Comparison of ENCODE assay signal across 8 cellular contexts in the genomic region with DNA sequence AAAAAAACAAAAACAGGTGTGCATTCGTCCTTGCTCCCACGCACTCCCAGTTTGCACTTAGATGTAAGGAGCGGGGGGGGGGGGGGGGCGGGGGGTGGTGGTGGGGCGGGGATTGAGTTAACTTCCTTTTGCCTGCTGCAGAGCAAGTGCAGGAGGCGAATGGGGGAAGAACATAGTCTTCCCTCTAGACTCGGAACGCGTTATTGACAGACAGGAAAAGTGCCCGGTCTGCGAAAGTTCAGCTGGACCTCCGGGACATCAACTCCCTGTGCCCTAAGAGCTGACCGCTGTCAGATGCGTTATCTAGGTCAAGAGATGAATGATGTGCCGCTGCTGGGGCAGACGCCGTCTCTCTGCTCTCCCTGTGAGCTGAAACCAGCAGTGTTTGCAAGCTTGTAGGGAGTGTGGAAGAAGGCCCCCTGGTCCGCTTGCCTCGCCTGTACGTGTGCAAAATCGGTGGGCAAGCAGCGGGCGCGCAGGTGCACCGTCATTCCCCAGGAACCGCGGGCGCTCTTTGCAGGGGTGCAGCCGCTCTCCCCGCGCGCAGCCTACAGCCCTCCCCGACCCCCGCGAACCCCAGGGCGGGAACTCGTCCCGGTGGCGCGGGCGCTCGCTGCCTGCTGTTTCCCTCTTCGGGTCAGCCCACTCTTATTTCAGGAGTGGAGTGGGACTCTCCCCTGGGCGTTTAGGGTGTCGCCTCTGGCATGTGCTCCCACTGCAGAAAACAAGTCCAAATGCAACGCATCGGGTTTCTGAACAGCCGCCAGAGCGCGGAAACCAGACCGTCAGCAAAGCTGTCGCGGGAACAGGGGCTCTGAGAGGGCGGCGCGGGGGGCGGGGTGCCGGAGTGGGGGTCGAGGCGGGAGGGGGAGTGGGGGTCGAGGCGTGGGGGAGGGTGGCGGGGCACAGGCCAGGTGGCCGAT. TPM values are rescaled to one million over a fixed set of nuclear protein-coding genes. Genes with fewer than 3 reads are reported as not detected.
DNase-seq lines count a peak whose midpoint lies in the region; ATAC-seq and TF ChIP-seq lines count a peak whose summit lies in the region.

No MANE protein-coding gene starts in this region.

- H3K36me3 ChIP-seq in Caco-2 (ENCODE audit: control insufficient read depth, insufficient read depth, low read length) (no peaks in the 10 kb centered on the region), neuron (ENCODE audit: insufficient read depth, low read length) (peaks cover 3% of the 10 kb centered on the region)

- intact Hi-C loops in Caco-2 (cut with micrococcal nuclease; ENCODE audit: unreplicated experiment) = loop anchor here (5.0 kb wide), 2 partner anchors 114 to 476 kb away; partner anchors contain the start of gene RBM17

- H3K27ac Mint-ChIP-seq in Caco-2 (ENCODE audit: unreplicated experiment) (no peak overlapping the region), IgD-negative memory B cell (peak overlapping the region in 2 of 3 donors; percentile 16 to 59)
- H3K27ac Mint-ChIP-seq in activated CD8-positive, alpha-beta memory T cell treated with anti-CD3 and anti-CD28 coated beads, Interleukin-2, amount 10 ng/mL, durations not matched to agents 7 days and 5 days = peak overlapping the region; percentile 69

- H3K4me3 ChIP-seq in Caco-2 (ENCODE audit: low read depth, low read length) = peak overlapping the region; percentile 78
- H3K4me3 ChIP-seq in fibroblast of mammary gland (ENCODE audit: control insufficient read depth, low read depth, low read length) = peak overlapping the region; percentile 36
- H3K4me3 ChIP-seq in neuron (ENCODE audit: low read length) = peak overlapping the region; percentile 42

- H3K9me3 Mint-ChIP-seq in Caco-2 (ENCODE audit: unreplicated experiment) (no peaks in the 10 kb centered on the region), IgD-negative memory B cell (no peaks in the 10 kb centered on the region)
- H3K9me3 Mint-ChIP-seq in activated CD8-positive, alpha-beta memory T cell treated with anti-CD3 and anti-CD28 coated beads, Interleukin-2, amount 10 ng/mL, durations not matched to agents 7 days and 5 days (ENCODE audit: low read depth) = no peaks in the 10 kb centered on the region

- peak overlapping the region; percentile 92 for H3K4me3 Mint-ChIP-seq in Caco-2 (ENCODE audit: unreplicated experiment)
- H3K4me3 Mint-ChIP-seq in IgD-negative memory B cell = peak overlapping the region; percentile 81 to 93 (median 92)
- H3K4me3 Mint-ChIP-seq in activated CD8-positive, alpha-beta memory T cell treated with anti-CD3 and anti-CD28 coated beads, Interleukin-2, amount 10 ng/mL, durations not matched to agents 7 days and 5 days = peak overlapping the region; percentile 77

- peaks cover 13% of the 10 kb centered on the region for H3K4me1 ChIP-seq in Caco-2
- peaks cover 25% of the 10 kb centered on the region for H3K4me1 ChIP-seq in neuron (ENCODE audit: insufficient read depth, low read length)

- BruUV-seq in Caco-2 (replicated peaks; lab: Mats Ljungman, UMichigan) = no TSS peak

- H3K27me3 Mint-ChIP-seq in Caco-2 (ENCODE audit: insufficient read depth, unreplicated experiment) (no peaks in the 10 kb centered on the region), IgD-negative memory B cell (no peaks in the 10 kb centered on the region)
- no peaks in the 10 kb centered on the region for H3K27me3 Mint-ChIP-seq in activated CD8-positive, alpha-beta memory T cell treated with anti-CD3 and anti-CD28 coated beads, Interleukin-2, amount 10 ng/mL, durations not matched to agents 7 days and 5 days

- H3K4me1 Mint-ChIP-seq in Caco-2 (ENCODE audit: low read depth, unreplicated experiment) (peaks cover 8% of the 10 kb centered on the region), IgD-negative memory B cell (peaks cover 15 to 21% (median 16%) of the 10 kb centered on the region in 3 donors)
- H3K4me1 Mint-ChIP-seq in activated CD8-positive, alpha-beta memory T cell treated with anti-CD3 and anti-CD28 coated beads, Interleukin-2, amount 10 ng/mL, durations not matched to agents 7 days and 5 days = peaks cover 29% of the 10 kb centered on the region

- H2AFZ ChIP-seq in neuron (ENCODE audit: low read depth, low read length) = peak overlapping the region; percentile 71

- H3K36me3 Mint-ChIP-seq in Caco-2 (ENCODE audit: insufficient read depth, unreplicated experiment) (peaks cover 23% of the 10 kb centered on the region), IgD-negative memory B cell (no peaks in the 10 kb centered on the region)
- peaks cover 10% of the 10 kb centered on the region for H3K36me3 Mint-ChIP-seq in activated CD8-positive, alpha-beta memory T cell treated with anti-CD3 and anti-CD28 coated beads, Interleukin-2, amount 10 ng/mL, durations not matched to agents 7 days and 5 days

- CTCF ChIA-PET in Caco-2 (lab: Charles Lee) = interaction anchor here (0.6 to 5.2 kb wide), 4 partner anchors 79 to 292 kb away, joined by 3 to 327 read pairs (median 30); no protein-coding TSS in a partner anchor
- CTCF ChIA-PET in activated CD8-positive, alpha-beta memory T cell treated with anti-CD3 and anti-CD28 coated beads, Interleukin-2, amount 10 ng/mL, durations not matched to agents 7 days and 5 days (lab: Charles Lee) = interaction anchor here (0.6 to 7.6 kb wide), 18 partner anchors 14 to 487 kb away, joined by 3 to 182 read pairs (median 10); no protein-coding TSS in a partner anchor

- ATAC-seq in activated CD8-positive, alpha-beta memory T cell treated with anti-CD3 and anti-CD28 coated beads, Interleukin-2, amount 10 ng/mL, durations not matched to agents 7 days and 5 days = peak; percentile 0
- no peak for ATAC-seq in HG03521 (IDR thresholded peaks at IDR 0.05; ENCODE audit: unreplicated experiment)

- no peaks in the 10 kb centered on the region for H3K27me3 ChIP-seq in Caco-2 (replicated peaks; ENCODE audit: control insufficient read depth, insufficient read depth, low read length)
- no peaks in the 10 kb centered on the region for H3K27me3 ChIP-seq in neuron (ENCODE audit: insufficient read depth, low read length)

- POLR2A ChIA-PET in Caco-2 (lab: Charles Lee) = interaction anchor here (0.6 to 2.8 kb wide), 2 partner anchors 201 to 1656 kb away, joined by 6 to 46 read pairs; no protein-coding TSS in a partner anchor

- no peak for TF ChIP-seq CTCF in Caco-2 (IDR thresholded peaks at IDR 0.05; ENCODE audit: insufficient read depth in 1 of 2, low read depth in 1 of 2, low read length in 1 of 2, severe bottlenecking in 1 of 2, unreplicated experiment in 1 of 2)
- no peak for TF ChIP-seq CTCF in fibroblast of mammary gland (conservative IDR thresholded peaks at IDR 0.05; ENCODE audit: control insufficient read depth, insufficient read depth, low read depth, low read length)

- H3K9me3 ChIP-seq in Caco-2 (no peaks in the 10 kb centered on the region), neuron (ENCODE audit: low read length) (no peaks in the 10 kb centered on the region)

- DNase-seq in Caco-2 (peak in 1 of 2 experiments; percentile 52), fibroblast of mammary gland (ENCODE audit: low read depth) (peak; percentile 23), epidermal melanocyte (ENCODE audit: insufficient read length, low spot score) (no peak), glomerular visceral epithelial cell (ENCODE audit: extremely low spot score) (no peak)
- peak; percentile 74 for DNase-seq in activated CD8-positive, alpha-beta memory T cell treated with anti-CD3 and anti-CD28 coated beads, Interleukin-2, amount 10 ng/mL, durations not matched to agents 7 days and 5 days

RNA-seq across cellular contexts. Expression of gene PFKFB3, which starts 1.9 kb away (rescaled TPM):
- total RNA-seq in Caco-2 (2022) = 33.0 and 35.4 TPM in 2 replicates
- polyA plus RNA-seq in IgD-negative memory B cell = 7.0 TPM
- 10 to 100 TPM; 57.1 to 59.3 TPM for total RNA-seq in activated CD8-positive, alpha-beta memory T cell treated with anti-CD3 and anti-CD28 coated beads, Interleukin-2, amount 10 ng/mL, durations not matched to agents 7 days and 5 days

Comparison
In these comparisons a context has a peak if more than half of its experiments do, and no peak if none do; other contexts are left out.
1. DNase-seq: peak in activated CD8-positive, alpha-beta memory T cell treated with anti-CD3 and anti-CD28 coated beads, Interleukin-2, amount 10 ng/mL, durations not matched to agents 7 days and 5 days (single experiment) and fibroblast of mammary gland (single experiment); none in epidermal melanocyte (single experiment) and glomerular visceral epithelial cell (single experiment).
2. Peak in every context shown above with its lines, with median percentiles within 50 percentile points of each other: H3K4me3 ChIP-seq and H3K4me3 Mint-ChIP-seq.